Comparison of ENCODE assay signal across 28 cellular contexts in the genomic region with DNA sequence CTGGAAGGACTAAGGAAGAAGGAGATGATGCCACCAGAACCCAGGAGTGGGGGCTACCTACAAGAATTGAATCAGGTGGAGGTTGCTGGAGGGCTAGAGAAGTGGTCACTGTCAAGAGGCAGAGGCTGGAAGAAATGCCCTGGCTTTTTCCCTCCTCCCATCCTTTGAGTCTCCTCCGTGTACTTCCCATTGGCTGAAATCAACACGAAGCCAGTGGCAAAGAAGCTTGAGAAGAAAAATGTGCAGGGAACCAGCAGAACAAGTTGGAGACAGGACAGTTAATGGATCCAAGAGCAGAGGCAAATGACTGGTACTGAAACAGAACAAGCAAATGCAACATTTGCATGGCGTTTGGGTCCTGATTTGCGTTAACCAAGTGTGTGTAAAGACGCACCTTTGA.
"Had no signal": no experiment of that assay in that cellular context is flagged by ENCODE, and none has a peak within 500 bp of the region (broad histone marks: within the 10 kb centered on the region; RNA-seq: fewer than 3 reads in every experiment).

No MANE protein-coding gene starts in this region.

- H3K27ac Mint-ChIP-seq: activated CD4-positive, alpha-beta memory T cell treated with anti-CD3 and anti-CD28 coated beads for 36 hours; activated CD4-positive, alpha-beta T cell treated with anti-CD3 and anti-CD28 coated beads for 36 hours; activated CD4-positive, alpha-beta T cell treated with anti-CD3 and anti-CD28 coated beads, Interleukin-2, amount 10 ng/mL, durations not matched to agents 24 days and 14 days; activated CD8-positive, alpha-beta memory T cell treated with anti-CD3 and anti-CD28 coated beads, Interleukin-2, amount 10 ng/mL, durations not matched to agents 7 days and 5 days; activated CD8-positive, alpha-beta T cell treated with anti-CD3 and anti-CD28 coated beads, Interleukin-2, amount 10 ng/mL, durations not matched to agents 7 days and 5 days; activated naive CD4-positive, alpha-beta T cell treated with anti-CD3 and anti-CD28 coated beads, Interleukin-2, amount 10 ng/mL, durations not matched to agents 7 days and 5 days; activated naive CD4-positive, alpha-beta T cell treated with anti-CD3 and anti-CD28 coated beads, Interleukin-2, amount 50 U/mL, for 72 hours; activated naive CD8-positive, alpha-beta T cell treated with anti-CD3 and anti-CD28 coated beads, Interleukin-2, amount 10 ng/mL, durations not matched to agents 7 days and 5 days; activated T-cell treated with anti-CD3 and anti-CD28 coated beads, Interleukin-2, amount 50 U/mL, for 24 hours; activated T-cell treated with anti-CD3 and anti-CD28 coated beads, Interleukin-2, amount 50 U/mL, for 72 hours; brain; effector memory CD8-positive, alpha-beta T cell had no signal

- H3K9me3 Mint-ChIP-seq: activated CD4-positive, alpha-beta memory T cell treated with anti-CD3 and anti-CD28 coated beads for 36 hours; activated CD4-positive, alpha-beta T cell treated with anti-CD3 and anti-CD28 coated beads, Interleukin-2, amount 10 ng/mL, durations not matched to agents 24 days and 14 days; activated naive CD4-positive, alpha-beta T cell treated with anti-CD3 and anti-CD28 coated beads, Interleukin-2, amount 10 ng/mL, durations not matched to agents 7 days and 5 days; activated naive CD4-positive, alpha-beta T cell treated with anti-CD3 and anti-CD28 coated beads, Interleukin-2, amount 50 U/mL, for 72 hours; activated naive CD8-positive, alpha-beta T cell treated with anti-CD3 and anti-CD28 coated beads, Interleukin-2, amount 10 ng/mL, durations not matched to agents 7 days and 5 days; activated T-cell treated with anti-CD3 and anti-CD28 coated beads, Interleukin-2, amount 50 U/mL, for 24 hours; activated T-cell treated with anti-CD3 and anti-CD28 coated beads, Interleukin-2, amount 50 U/mL, for 72 hours; brain; effector memory CD8-positive, alpha-beta T cell had no signal

- H3K27me3 ChIP-seq: ascending aorta had no signal

- ATAC-seq: activated CD4-positive, alpha-beta T cell treated with anti-CD3 and anti-CD28 coated beads for 36 hours; activated CD8-positive, alpha-beta memory T cell treated with anti-CD3 and anti-CD28 coated beads, Interleukin-2, amount 10 ng/mL, durations not matched to agents 7 days and 5 days; activated CD8-positive, alpha-beta T cell treated with anti-CD3 and anti-CD28 coated beads, Interleukin-2, amount 10 ng/mL, durations not matched to agents 7 days and 5 days; activated naive CD4-positive, alpha-beta T cell treated with anti-CD3 and anti-CD28 coated beads, Interleukin-2, amount 50 U/mL, for 72 hours; activated T-cell treated with anti-CD3 and anti-CD28 coated beads, Interleukin-2, amount 50 U/mL, for 72 hours; effector memory CD8-positive, alpha-beta T cell had no signal

- H3K4me3 ChIP-seq: ascending aorta had no signal

- H3K9me3 ChIP-seq: ascending aorta had no signal

- H3K27ac ChIP-seq: ascending aorta, epithelial cell of prostate had no signal

- H3K36me3 ChIP-seq: ascending aorta had no signal

- DNase-seq: activated CD4-positive, alpha-beta memory T cell treated with anti-CD3 and anti-CD28 coated beads for 36 hours; activated CD4-positive, alpha-beta T cell treated with anti-CD3 and anti-CD28 coated beads for 36 hours; activated CD4-positive, alpha-beta T cell treated with anti-CD3 and anti-CD28 coated beads, Interleukin-2, amount 10 ng/mL, durations not matched to agents 24 days and 14 days; activated CD4-positive, CD25-positive, alpha-beta regulatory T cell; activated CD4-positive, CD25-positive, alpha-beta regulatory T cell treated with anti-CD3 and anti-CD28 coated beads, Interleukin-2, amount 50 U/mL, for 72 hours; activated CD8-positive, alpha-beta memory T cell treated with anti-CD3 and anti-CD28 coated beads, Interleukin-2, amount 10 ng/mL, durations not matched to agents 7 days and 5 days; activated CD8-positive, alpha-beta memory T cell treated with anti-CD3 and anti-CD28 coated beads, Interleukin-2, amount 50 U/mL, for 48 hours; activated CD8-positive, alpha-beta T cell treated with anti-CD3 and anti-CD28 coated beads, Interleukin-2, amount 10 ng/mL, durations not matched to agents 7 days and 5 days; activated gamma-delta T cell; activated naive CD4-positive, alpha-beta T cell; activated naive CD4-positive, alpha-beta T cell treated with anti-CD3 and anti-CD28 coated beads, Interleukin-2, amount 10 ng/mL, durations not matched to agents 7 days and 5 days; activated naive CD8-positive, alpha-beta T cell treated with anti-CD3 and anti-CD28 coated beads, Interleukin-2, amount 10 ng/mL, durations not matched to agents 7 days and 5 days; activated T-cell treated with anti-CD3 and anti-CD28 coated beads for 4 hours; activated T-cell treated with anti-CD3 and anti-CD28 coated beads, Interleukin-2, amount 50 U/mL, for 24 hours; activated T-cell treated with anti-CD3 and anti-CD28 coated beads, Interleukin-2, amount 50 U/mL, for 72 hours; caudate nucleus; cortex of kidney; dermis blood vessel endothelial cell; effector CD4-positive, alpha-beta T cell; effector memory CD8-positive, alpha-beta T cell; foreskin fibroblast; head of caudate nucleus; hippocampal formation; T-helper 2 cell had no signal

- H3K27me3 Mint-ChIP-seq: brain had no signal

- H3K36me3 Mint-ChIP-seq: activated CD4-positive, alpha-beta memory T cell treated with anti-CD3 and anti-CD28 coated beads for 36 hours; activated CD8-positive, alpha-beta memory T cell treated with anti-CD3 and anti-CD28 coated beads, Interleukin-2, amount 10 ng/mL, durations not matched to agents 7 days and 5 days; activated naive CD4-positive, alpha-beta T cell treated with anti-CD3 and anti-CD28 coated beads, Interleukin-2, amount 10 ng/mL, durations not matched to agents 7 days and 5 days; activated naive CD4-positive, alpha-beta T cell treated with anti-CD3 and anti-CD28 coated beads, Interleukin-2, amount 50 U/mL, for 72 hours; activated naive CD8-positive, alpha-beta T cell treated with anti-CD3 and anti-CD28 coated beads, Interleukin-2, amount 10 ng/mL, durations not matched to agents 7 days and 5 days; brain had no signal

- H3K4me3 Mint-ChIP-seq: activated CD4-positive, alpha-beta memory T cell treated with anti-CD3 and anti-CD28 coated beads for 36 hours; activated CD4-positive, alpha-beta T cell treated with anti-CD3 and anti-CD28 coated beads for 36 hours; activated CD4-positive, alpha-beta T cell treated with anti-CD3 and anti-CD28 coated beads, Interleukin-2, amount 10 ng/mL, durations not matched to agents 24 days and 14 days; activated CD8-positive, alpha-beta memory T cell treated with anti-CD3 and anti-CD28 coated beads, Interleukin-2, amount 10 ng/mL, durations not matched to agents 7 days and 5 days; activated CD8-positive, alpha-beta T cell treated with anti-CD3 and anti-CD28 coated beads, Interleukin-2, amount 10 ng/mL, durations not matched to agents 7 days and 5 days; activated naive CD4-positive, alpha-beta T cell treated with anti-CD3 and anti-CD28 coated beads, Interleukin-2, amount 10 ng/mL, durations not matched to agents 7 days and 5 days; activated naive CD8-positive, alpha-beta T cell treated with anti-CD3 and anti-CD28 coated beads, Interleukin-2, amount 10 ng/mL, durations not matched to agents 7 days and 5 days; activated T-cell treated with anti-CD3 and anti-CD28 coated beads, Interleukin-2, amount 50 U/mL, for 24 hours; activated T-cell treated with anti-CD3 and anti-CD28 coated beads, Interleukin-2, amount 50 U/mL, for 72 hours; brain; effector memory CD8-positive, alpha-beta T cell had no signal

- H3K4me1 Mint-ChIP-seq: activated CD4-positive, alpha-beta T cell treated with anti-CD3 and anti-CD28 coated beads, Interleukin-2, amount 10 ng/mL, durations not matched to agents 24 days and 14 days; activated CD8-positive, alpha-beta memory T cell treated with anti-CD3 and anti-CD28 coated beads, Interleukin-2, amount 10 ng/mL, durations not matched to agents 7 days and 5 days; activated naive CD4-positive, alpha-beta T cell treated with anti-CD3 and anti-CD28 coated beads, Interleukin-2, amount 10 ng/mL, durations not matched to agents 7 days and 5 days; activated naive CD8-positive, alpha-beta T cell treated with anti-CD3 and anti-CD28 coated beads, Interleukin-2, amount 10 ng/mL, durations not matched to agents 7 days and 5 days; brain had no signal
